ENCODE assay signal across 15 cellular contexts in the genomic region with DNA sequence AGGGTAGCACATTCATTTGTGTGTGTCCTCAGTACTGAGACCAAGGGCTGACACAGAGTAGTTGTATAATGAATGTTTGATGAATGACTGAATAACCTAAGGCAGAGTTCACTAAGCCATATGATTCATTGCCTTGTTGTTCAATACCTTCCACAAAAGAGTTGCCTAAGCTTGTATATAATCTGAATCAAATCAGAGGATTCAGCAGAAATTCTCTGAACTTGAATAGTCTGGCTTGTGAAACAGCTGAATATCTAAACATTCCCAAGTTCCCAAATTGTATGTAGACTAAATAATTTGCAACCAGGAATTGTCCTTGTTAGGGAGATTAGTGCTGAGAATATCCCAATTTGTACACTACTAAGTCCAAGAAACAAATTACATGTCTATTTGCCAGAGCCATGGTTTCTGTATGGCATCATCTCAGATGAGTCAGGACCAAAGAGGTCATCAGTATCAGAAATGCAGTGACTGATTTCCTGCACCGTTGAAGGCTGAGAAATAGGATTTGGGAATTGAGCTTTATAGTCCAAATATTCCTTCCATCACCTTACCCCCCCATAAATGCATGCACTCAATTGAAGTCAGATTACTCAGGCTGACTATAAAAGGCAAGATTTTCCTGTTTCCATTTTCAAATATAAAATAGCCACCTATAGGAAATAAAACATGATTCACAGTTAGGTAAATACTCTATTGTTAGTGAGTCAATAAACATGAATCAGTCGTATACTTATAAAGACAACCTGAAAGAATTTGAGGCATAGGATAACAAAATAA.
DNase-seq lines count a peak whose midpoint lies in the region; ATAC-seq and TF ChIP-seq lines count a peak whose summit lies in the region.
"Had no signal": no experiment of that assay in that cellular context is flagged by ENCODE, and none has a peak within 500 bp of the region (broad histone marks: within the 10 kb centered on the region; RNA-seq: fewer than 3 reads in every experiment).

No MANE protein-coding gene starts in this region.

- H3K4me1 Mint-ChIP-seq in natural killer cell treated with Interleukin-12 subunit alpha and Interleukin-12 subunit beta and Interleukin-15 and Interleukin-18, amount 100 ng/mL, for 72 hours (ENCODE audit: low read depth in 2 of 2): peaks cover 0 to 10% of the 10 kb centered on the region in 2 donors
- peaks cover 0 to 8% of the 10 kb centered on the region in 2 donors for H3K4me1 Mint-ChIP-seq in natural killer cell
- peaks cover 0 to 3% of the 10 kb centered on the region in 2 donors for H3K4me1 Mint-ChIP-seq in effector memory CD8-positive, alpha-beta T cell (ENCODE audit: low read depth in 2 of 2)

- no peak for ATAC-seq in natural killer cell treated with Interleukin-12 subunit alpha and Interleukin-12 subunit beta and Interleukin-15 and Interleukin-18, amount 100 ng/mL, for 72 hours
- ATAC-seq in natural killer cell (no peak), RWPE2 (ENCODE audit: low read depth) (peak; percentile 82), lower lobe of right lung (no peak)
- no peak for ATAC-seq in effector memory CD8-positive, alpha-beta T cell (replicated peaks)
- ATAC-seq: CD8-positive, alpha-beta T cell had no signal

- peak overlapping the region; percentile 33 to 48 for H3K27ac Mint-ChIP-seq in natural killer cell treated with Interleukin-12 subunit alpha and Interleukin-12 subunit beta and Interleukin-15 and Interleukin-18, amount 100 ng/mL, for 72 hours
- no peak overlapping the region for H3K27ac Mint-ChIP-seq in natural killer cell
- H3K27ac Mint-ChIP-seq in effector memory CD8-positive, alpha-beta T cell: no peak overlapping the region
- H3K27ac Mint-ChIP-seq: CD8-positive, alpha-beta T cell had no signal

- no peak for DNase-seq in natural killer cell treated with Interleukin-12 subunit alpha and Interleukin-12 subunit beta and Interleukin-15 and Interleukin-18, amount 100 ng/mL, for 72 hours (ENCODE audit: low spot score)
- DNase-seq in natural killer cell (no peak), RWPE2 (ENCODE audit: low spot score) (no peak), foreskin fibroblast (peak; percentile 86 to 92), Karpas-422 (no peak), lower leg skin (ENCODE audit: low spot score in 2 of 2) (no peak), lower lobe of right lung (no peak)
- no peak for DNase-seq in effector memory CD8-positive, alpha-beta T cell
- DNase-seq: activated T-cell treated with anti-CD3 and anti-CD28 coated beads, Interleukin-2, amount 50 U/mL, for 1 hour; CD8-positive, alpha-beta T cell; dorsolateral prefrontal cortex; NCI-H510A; occipital lobe; T-helper 2 cell had no signal

- peaks cover 34% of the 10 kb centered on the region for H3K4me1 ChIP-seq in RWPE2 (ENCODE audit: insufficient read depth, poor library complexity, severe bottlenecking)
- peaks cover 14% of the 10 kb centered on the region for H3K4me1 ChIP-seq in Karpas-422 (ENCODE audit: low read length)
- no peaks in the 10 kb centered on the region for H3K4me1 ChIP-seq in lower lobe of right lung
- H3K4me1 ChIP-seq: HAP-1 had no signal

- no peaks in the 10 kb centered on the region for H3K36me3 ChIP-seq in RWPE2 (ENCODE audit: low read depth)
- H3K36me3 ChIP-seq in Karpas-422 (ENCODE audit: insufficient read depth, low read length): no peaks in the 10 kb centered on the region
- H3K36me3 ChIP-seq in lower lobe of right lung: no peaks in the 10 kb centered on the region
- H3K36me3 ChIP-seq: HAP-1 had no signal

- no peak overlapping the region for H3K4me2 ChIP-seq in Karpas-422 (ENCODE audit: low read depth, low read length, poor library complexity, severe bottlenecking)

- H3K4me3 ChIP-seq in RWPE2 (ENCODE audit: severe bottlenecking) (no peak overlapping the region), foreskin fibroblast (ENCODE audit: low read depth in 1 of 2, low read length in 2 of 2) (no peak overlapping the region), Karpas-422 (ENCODE audit: low read length) (no peak overlapping the region), lower leg skin (ENCODE audit: low read depth, poor library complexity, severe bottlenecking) (no peak overlapping the region), lower lobe of right lung (no peak overlapping the region)
- H3K4me3 ChIP-seq: dorsolateral prefrontal cortex, HAP-1 had no signal

- H3K79me2 ChIP-seq in Karpas-422 (ENCODE audit: low read length): no peaks in the 10 kb centered on the region

- no peak overlapping the region for H3K9ac ChIP-seq in Karpas-422 (ENCODE audit: low read length)

- no peaks in the 10 kb centered on the region for H3K9me3 ChIP-seq in RWPE2 (ENCODE audit: severe bottlenecking)
- H3K9me3 ChIP-seq in Karpas-422 (ENCODE audit: low read length): no peaks in the 10 kb centered on the region
- H3K9me3 ChIP-seq in lower lobe of right lung: no peaks in the 10 kb centered on the region
- H3K9me3 ChIP-seq: HAP-1 had no signal

- no peak overlapping the region for H3K4me3 Mint-ChIP-seq in natural killer cell treated with Interleukin-12 subunit alpha and Interleukin-12 subunit beta and Interleukin-15 and Interleukin-18, amount 100 ng/mL, for 72 hours
- H3K4me3 Mint-ChIP-seq in natural killer cell: no peak overlapping the region
- no peak overlapping the region for H3K4me3 Mint-ChIP-seq in effector memory CD8-positive, alpha-beta T cell
- H3K4me3 Mint-ChIP-seq: CD8-positive, alpha-beta T cell had no signal

- H3K9me2 ChIP-seq in Karpas-422 (replicated peaks; ENCODE audit: insufficient read depth, low read length): no peaks in the 10 kb centered on the region

- TF ChIP-seq CTCF in natural killer cell (IDR thresholded peaks at IDR 0.05) (no peak), RWPE2 (IDR thresholded peaks at IDR 0.05; ENCODE audit: poor library complexity, severe bottlenecking) (no peak), foreskin fibroblast (IDR thresholded peaks at IDR 0.05; ENCODE audit: low read depth, low read length) (no peak), lower leg skin (IDR thresholded peaks at IDR 0.05) (no peak), lower lobe of right lung (IDR thresholded peaks at IDR 0.05) (no peak)

- no peaks in the 10 kb centered on the region for H4K20me1 ChIP-seq in Karpas-422 (ENCODE audit: insufficient read depth, low read depth, low read length)

- H3K27ac ChIP-seq in RWPE2 (ENCODE audit: poor library complexity, severe bottlenecking): peak overlapping the region; percentile 98
- no peak overlapping the region for H3K27ac ChIP-seq in Karpas-422 (ENCODE audit: low read length)
- no peak overlapping the region for H3K27ac ChIP-seq in lower lobe of right lung
- H3K27ac ChIP-seq: dorsolateral prefrontal cortex had no signal

- H3K36me3 Mint-ChIP-seq in natural killer cell treated with Interleukin-12 subunit alpha and Interleukin-12 subunit beta and Interleukin-15 and Interleukin-18, amount 100 ng/mL, for 72 hours: no peaks in the 10 kb centered on the region
- no peaks in the 10 kb centered on the region for H3K36me3 Mint-ChIP-seq in natural killer cell
- H3K36me3 Mint-ChIP-seq in effector memory CD8-positive, alpha-beta T cell (ENCODE audit: insufficient read depth): no peaks in the 10 kb centered on the region
- H3K36me3 Mint-ChIP-seq: CD8-positive, alpha-beta T cell had no signal

- peaks cover 8% of the 10 kb centered on the region for H3K9me3 Mint-ChIP-seq in natural killer cell treated with Interleukin-12 subunit alpha and Interleukin-12 subunit beta and Interleukin-15 and Interleukin-18, amount 100 ng/mL, for 72 hours
- no peaks in the 10 kb centered on the region for H3K9me3 Mint-ChIP-seq in natural killer cell
- peaks cover 0 to 3% of the 10 kb centered on the region in 2 donors for H3K9me3 Mint-ChIP-seq in effector memory CD8-positive, alpha-beta T cell

- H3K27me3 ChIP-seq in RWPE2 (ENCODE audit: insufficient read depth, poor library complexity, severe bottlenecking): no peaks in the 10 kb centered on the region
- H3K27me3 ChIP-seq in Karpas-422 (ENCODE audit: low read length): no peaks in the 10 kb centered on the region
- H3K27me3 ChIP-seq in lower lobe of right lung (ENCODE audit: low read depth): no peaks in the 10 kb centered on the region

- WGBS in lower leg skin, 2 donors: 45 to 48% methylated on average over 2 of the region's 2 CpGs

- intact Hi-C loops in natural killer cell (cut with micrococcal nuclease): no loop called here
- intact Hi-C loops in lower leg skin (cut with DNase I; ENCODE audit: low total_unique reads): no loop called here
- intact Hi-C loops in lower lobe of right lung (cut with DNase I): no loop called here

- TF ChIP-seq POLR2A in lower leg skin (IDR thresholded peaks at IDR 0.05): no peak

- H3K27me3 Mint-ChIP-seq in natural killer cell treated with Interleukin-12 subunit alpha and Interleukin-12 subunit beta and Interleukin-15 and Interleukin-18, amount 100 ng/mL, for 72 hours: peaks cover 0 to 3% of the 10 kb centered on the region in 2 donors
- H3K27me3 Mint-ChIP-seq in natural killer cell (ENCODE audit: low read depth in 2 of 2): peaks cover 0 to 2% of the 10 kb centered on the region in 2 donors
- no peaks in the 10 kb centered on the region for H3K27me3 Mint-ChIP-seq in effector memory CD8-positive, alpha-beta T cell

- no peak overlapping the region for H2AFZ ChIP-seq in Karpas-422 (ENCODE audit: low read length)

Comparison
In these comparisons a context has a peak if more than half of its experiments do, and no peak if none do; other contexts are left out.
1. H3K27ac Mint-ChIP-seq: peak in natural killer cell treated with Interleukin-12 subunit alpha and Interleukin-12 subunit beta and Interleukin-15 and Interleukin-18, amount 100 ng/mL, for 72 hours (2 of 2); none in natural killer cell (0 of 2) and effector memory CD8-positive, alpha-beta T cell (0 of 2).
2. DNase-seq: peak in foreskin fibroblast (2 of 2); none in natural killer cell treated with Interleukin-12 subunit alpha and Interleukin-12 subunit beta and Interleukin-15 and Interleukin-18, amount 100 ng/mL, for 72 hours (single experiment), natural killer cell (single experiment), RWPE2 (single experiment), Karpas-422 (single experiment), lower leg skin (0 of 2), lower lobe of right lung (single experiment) and effector memory CD8-positive, alpha-beta T cell (0 of 3).